Comparison of ENCODE assay signal across 12 cellular contexts in genomic region chr5:61362796-61363364, GRCh38. TPM values are rescaled to one million over a fixed set of nuclear protein-coding genes. Genes with fewer than 3 reads are reported as not detected.
DNase-seq lines count a peak whose midpoint lies in the region; ATAC-seq and TF ChIP-seq lines count a peak whose summit lies in the region.
"Had no signal": no experiment of that assay in that cellular context is flagged by ENCODE, and none has a peak within 500 bp of the region (broad histone marks: within the 10 kb centered on the region; RNA-seq: fewer than 3 reads in every experiment).

No MANE protein-coding gene starts in this region.

- peak overlapping the region; percentile 49 for H3K27ac Mint-ChIP-seq in mesothelial cell of epicardium
- H3K27ac Mint-ChIP-seq: IgD-negative memory B cell had no signal

- peak; percentile 42 for TF ChIP-seq CTCF in HFF-Myc (IDR thresholded peaks at IDR 0.05; ENCODE audit: low read depth, low read length, missing control alignments)
- peak; percentile 12 for TF ChIP-seq CTCF in astrocyte of the cerebellum (IDR thresholded peaks at IDR 0.05; ENCODE audit: low read depth, low read length, missing control alignments)
- no peak for TF ChIP-seq CTCF in mesothelial cell of epicardium (IDR thresholded peaks at IDR 0.05; ENCODE audit: unreplicated experiment)

- ATAC-seq in HG03521 (IDR thresholded peaks at IDR 0.05; ENCODE audit: unreplicated experiment) (no peak), GM21529 (IDR thresholded peaks at IDR 0.05; ENCODE audit: unreplicated experiment) (no peak)
- ATAC-seq: sciatic nerve had no signal

- H3K4me3 Mint-ChIP-seq in mesothelial cell of epicardium, result no peak overlapping the region
- H3K4me3 Mint-ChIP-seq: IgD-negative memory B cell had no signal

- peaks cover 19% of the 10 kb centered on the region for H3K36me3 Mint-ChIP-seq in mesothelial cell of epicardium

- H3K4me3 ChIP-seq in HFF-Myc (replicated peaks; ENCODE audit: low read depth, low read length) (no peak overlapping the region), astrocyte of the cerebellum (ENCODE audit: low read depth, low read length) (no peak overlapping the region)

- in situ Hi-C loops in astrocyte of the cerebellum (cut with HindIII; ENCODE audit: low sequenced_read_pairs), result no loop called here

- peaks cover 35% of the 10 kb centered on the region for H3K4me1 Mint-ChIP-seq in mesothelial cell of epicardium

- DNase-seq in DMS53 (lab: John Stamatoyannopoulos, UW), result peak; percentile 24
- no peak for DNase-seq in DMS53 treated with DMSO at 0.1 percent for 48 hours (lab: John Stamatoyannopoulos, UW; ENCODE audit: unreplicated experiment)
- DNase-seq in HFF-Myc (ENCODE audit: extremely low read depth, low read depth), result no peak
- DNase-seq in astrocyte of the cerebellum (ENCODE audit: low read depth), result no peak
- DNase-seq in mesothelial cell of epicardium (ENCODE audit: low spot score in 2 of 2, unreplicated experiment in 2 of 2), result no peak
- DNase-seq in cerebellum (ENCODE audit: low spot score), result no peak
- DNase-seq: activated CD4-positive, alpha-beta T cell treated with anti-CD3 and anti-CD28 coated beads, Interleukin-2, amount 50 U/mL, for 48 hours; caudate nucleus had no signal

- H3K9me3 Mint-ChIP-seq in mesothelial cell of epicardium, result peaks cover 13% of the 10 kb centered on the region

- H3K27me3 Mint-ChIP-seq in mesothelial cell of epicardium (ENCODE audit: low read depth), result no peaks in the 10 kb centered on the region
- H3K27me3 Mint-ChIP-seq: IgD-negative memory B cell had no signal

RNA-seq across cellular contexts. Expression of gene ZSWIM6, which starts 30.8 kb away (rescaled TPM):
- total RNA-seq in mesothelial cell of epicardium, result 33.9 to 35.9 TPM (median 34.8 TPM) in 3 replicates
- 29.8 TPM for total RNA-seq in cerebellum
